Comparison of ENCODE assay signal across 1 cellular context in the genomic region with DNA sequence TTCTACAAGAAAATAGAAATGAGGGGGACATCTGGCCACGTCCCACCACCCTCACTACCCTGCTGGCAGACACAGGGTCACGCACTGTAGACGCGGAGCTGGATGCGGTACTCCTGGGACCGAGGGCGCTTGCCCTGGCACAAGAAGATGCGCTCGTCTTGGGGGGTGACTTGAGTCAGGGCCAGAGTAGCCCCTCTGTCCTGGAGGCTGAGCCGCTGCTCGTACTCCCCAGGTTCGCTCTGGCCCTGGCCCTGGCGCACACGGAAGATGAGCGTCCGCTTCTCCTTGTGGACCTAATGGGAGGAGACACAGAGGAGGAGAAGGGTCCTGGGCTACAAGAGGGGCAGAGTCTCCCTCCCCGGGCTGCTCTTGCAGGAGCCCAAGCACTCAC.
TF ChIP-seq lines count a peak whose summit lies in the region.

No MANE protein-coding gene starts in this region.

TF ChIP-seq in HEK293T, 16 proteins besides CTCF, POLR2A, EP300 and RAD21 (continued from another document):
- TF ChIP-seq BHLHE40 (IDR thresholded peaks at IDR 0.05; ENCODE audit: borderline replicate concordance) (no peak), HDGF (IDR thresholded peaks at IDR 0.05; ENCODE audit: borderline replicate concordance) (no peak), L3MBTL2 (conservative IDR thresholded peaks at IDR 0.05) (no peak), SP1 (IDR thresholded peaks at IDR 0.05) (no peak)
